In genomic region chr5:124951676-124952075, GRCh38 we compare ENCODE assay signal across 11 cellular contexts.
A peak's percentile ranks its signal among the peaks of the same experiment; 100 is the strongest.
DNase-seq lines count a peak whose midpoint lies in the region; ATAC-seq, FAIRE-seq and TF ChIP-seq lines count a peak whose summit lies in the region.
"Had no signal": no experiment of that assay in that cellular context is flagged by ENCODE, and none has a peak within 500 bp of the region (broad histone marks: within the 10 kb centered on the region; RNA-seq: fewer than 3 reads in every experiment).

No MANE protein-coding gene starts in this region.

- no peak overlapping the region for H3K9ac ChIP-seq in HepG2 (ENCODE audit: insufficient read depth, low read depth, low read length)

- peak overlapping the region in 1 of 3 donors; percentile 53 for H3K27ac Mint-ChIP-seq in CD4-positive, CD25-positive, alpha-beta regulatory T cell

- no peak for TF ChIP-seq EP300 in HepG2 (IDR thresholded peaks at IDR 0.05; ENCODE audit: low read depth in 2 of 2, low read length in 2 of 2)
- TF ChIP-seq EP300 in HepG2 (CRISPR knock-in tag; IDR thresholded peaks at IDR 0.05; ENCODE audit: borderline replicate concordance), result no peak

- H3K79me2 ChIP-seq in HepG2 (ENCODE audit: insufficient read depth, low read length), result no peaks in the 10 kb centered on the region

- TF ChIP-seq CTCF in upper lobe of right lung (IDR thresholded peaks at IDR 0.05), result no peak
- TF ChIP-seq CTCF in GM13977 (IDR thresholded peaks at IDR 0.05; ENCODE audit: extremely low read depth, insufficient read depth, missing control alignments), result no peak
- no peak for TF ChIP-seq CTCF in HepG2 (CRISPR knock-in tag; IDR thresholded peaks at IDR 0.05)

- H3K4me1 ChIP-seq in CD4-positive, CD25-positive, alpha-beta regulatory T cell (ENCODE audit: control insufficient read depth, insufficient read depth, low read length, poor library complexity, severe bottlenecking), result no peaks in the 10 kb centered on the region
- H3K4me1 ChIP-seq in upper lobe of right lung (peaks cover 5% of the 10 kb centered on the region), HepG2 (ENCODE audit: insufficient read depth, low read length) (no peaks in the 10 kb centered on the region)

- intact Hi-C loops in upper lobe of right lung (cut with DNase I), result no loop called here
- intact Hi-C loops in HepG2 (cut with micrococcal nuclease; ENCODE audit: unreplicated experiment), result loop anchor here (2.0 kb wide), 1 partner anchor 63 kb away; no protein-coding TSS in a partner anchor

- no peaks in the 10 kb centered on the region for H3K27me3 Mint-ChIP-seq in CD4-positive, CD25-positive, alpha-beta regulatory T cell

- no peak overlapping the region for H3K4me2 ChIP-seq in HepG2 (ENCODE audit: low read depth, low read length)

- BruUV-seq in HepG2 (replicated peaks; lab: Mats Ljungman, UMichigan), result no TSS peak

- 20% methylated on average over 3 of the region's 3 CpGs for WGBS in HepG2 (ENCODE audit: low lambda C conversion rate)

- H3K9me3 Mint-ChIP-seq in CD4-positive, CD25-positive, alpha-beta regulatory T cell, result peaks cover 0 to 6% (median 1%) of the 10 kb centered on the region in 7 donors

- FAIRE-seq in HepG2 (lab: Jason Lieb, UNC), result no peak

- no peaks in the 10 kb centered on the region for H3K9me3 ChIP-seq in CD4-positive, CD25-positive, alpha-beta regulatory T cell (ENCODE audit: control insufficient read depth in 2 of 2, low read length in 2 of 2)
- H3K9me3 ChIP-seq in upper lobe of right lung (no peaks in the 10 kb centered on the region), HepG2 (ENCODE audit: low read length) (no peaks in the 10 kb centered on the region)
- H3K9me3 ChIP-seq: lower lobe of right lung had no signal

- H3K4me3 ChIP-seq in CD4-positive, CD25-positive, alpha-beta regulatory T cell (ENCODE audit: low read depth, low read length), result no peak overlapping the region
- H3K4me3 ChIP-seq in upper lobe of right lung (no peak overlapping the region), HepG2 (replicated peaks in 1 of 3; ENCODE audit: insufficient read depth in 1 of 3, low read depth in 2 of 3, low read length in 3 of 3) (no peak overlapping the region)
- H3K4me3 ChIP-seq: lower lobe of right lung had no signal

- H4K20me1 ChIP-seq in HepG2 (ENCODE audit: insufficient read depth, low read length), result no peaks in the 10 kb centered on the region

- no peak for ATAC-seq in CD4-positive, CD25-positive, alpha-beta regulatory T cell (ENCODE audit: low read depth in 2 of 2)
- ATAC-seq in GM19328 (IDR thresholded peaks at IDR 0.05; ENCODE audit: unreplicated experiment) (peak; percentile 61), HG02884 (IDR thresholded peaks at IDR 0.05; ENCODE audit: unreplicated experiment) (peak; percentile 54), upper lobe of right lung (no peak), HepG2 (no peak)

- peaks cover 0 to 3% (median 0%) of the 10 kb centered on the region in 4 donors for H3K4me1 Mint-ChIP-seq in CD4-positive, CD25-positive, alpha-beta regulatory T cell

- peak in 2 of 3 donors; percentile 3 to 13 for DNase-seq in CD4-positive, CD25-positive, alpha-beta regulatory T cell
- DNase-seq in MV-4-11 (lab: John Stamatoyannopoulos, UW) (peak; percentile 87), upper lobe of right lung (no peak), ACHN (no peak), GM13977 (ENCODE audit: low spot score) (no peak), HepG2 (ENCODE audit: low spot score) (no peak)
- DNase-seq: erythroblast, lower lobe of right lung, NCI-H2081 treated with DMSO at 0.1 percent for 48 hours had no signal

- no peaks in the 10 kb centered on the region for H3K27me3 ChIP-seq in CD4-positive, CD25-positive, alpha-beta regulatory T cell (ENCODE audit: control insufficient read depth, insufficient read depth, low read length)
- no peaks in the 10 kb centered on the region for H3K27me3 ChIP-seq in upper lobe of right lung
- H3K27me3 ChIP-seq in HepG2 (ENCODE audit: control insufficient read depth in 1 of 2, insufficient read depth in 2 of 2, low read length in 2 of 2), result no peaks in the 10 kb centered on the region; a peak in 1 of 5 replicates

- H2AFZ ChIP-seq in HepG2 (ENCODE audit: low read length), result no peak overlapping the region

- H3K36me3 Mint-ChIP-seq in CD4-positive, CD25-positive, alpha-beta regulatory T cell, result no peaks in the 10 kb centered on the region

- in situ Hi-C loops in ACHN (cut with HindIII; ENCODE audit: low pct_ligation_motif_present, low pct_unique_long_range_greater_than_20kb, low sequenced_read_pairs) (no loop called here), GM13977 (cut with MboI; ENCODE audit: low pct_unique_long_range_greater_than_20kb, low sequenced_read_pairs, unreplicated experiment) (no loop called here), HepG2 (cut with HindIII; ENCODE audit: extremely low pct_ligation_motif_present, low pct_unique_long_range_greater_than_20kb) (no loop called here)

- TF ChIP-seq POLR2A in HepG2 (IDR thresholded peaks at IDR 0.05; ENCODE audit: insufficient read depth in 1 of 2, low read depth in 2 of 2, low read length in 2 of 2), result no peak

- CTCF ChIA-PET in HepG2 (lab: Yijun Ruan, JAX; ENCODE audit: low intra/inter-chr PET ratio, low total read pairs), result no interaction called here

- no peak for TF ChIP-seq RAD21 in HepG2 (CRISPR knock-in tag; IDR thresholded peaks at IDR 0.05)

- H3K27ac ChIP-seq in CD4-positive, CD25-positive, alpha-beta regulatory T cell (ENCODE audit: insufficient read depth, low read length, poor library complexity, severe bottlenecking), result no peak overlapping the region
- H3K27ac ChIP-seq in upper lobe of right lung (no peak overlapping the region), HepG2 (ENCODE audit: extremely low read length, insufficient read depth, low read length) (no peak overlapping the region)
- H3K27ac ChIP-seq: lower lobe of right lung had no signal

- POLR2A ChIA-PET in HepG2 (lab: Yijun Ruan, JAX), result no interaction called here

- peak overlapping the region in 3 of 4 donors; percentile 7 to 49 (median 26) for H3K4me3 Mint-ChIP-seq in CD4-positive, CD25-positive, alpha-beta regulatory T cell

- H3K36me3 ChIP-seq in CD4-positive, CD25-positive, alpha-beta regulatory T cell (ENCODE audit: control insufficient read depth, insufficient read depth, low read length), result no peaks in the 10 kb centered on the region
- H3K36me3 ChIP-seq in upper lobe of right lung (no peaks in the 10 kb centered on the region), HepG2 (replicated peaks in 1 of 2; ENCODE audit: control insufficient read depth in 1 of 2, insufficient read depth in 2 of 2, low read length in 2 of 2) (no peaks in the 10 kb centered on the region)
- H3K36me3 ChIP-seq: lower lobe of right lung had no signal

TF ChIP-seq in HepG2, 621 proteins besides CTCF, POLR2A, EP300 and RAD21:
- TF ChIP-seq DMAP1 (CRISPR knock-in tag; IDR thresholded peaks at IDR 0.05) (no peak), SOX13 (IDR thresholded peaks at IDR 0.05) (no peak), SOX13 (CRISPR knock-in tag; conservative IDR thresholded peaks at IDR 0.05 in 1 of 2, IDR thresholded peaks at IDR 0.05 in 1 of 2) (no peak), KDM3A (CRISPR knock-in tag; IDR thresholded peaks at IDR 0.05; ENCODE audit: low read depth) (no peak), MXI1 (IDR thresholded peaks at IDR 0.05; ENCODE audit: borderline replicate concordance, low read depth, low read length) (no peak), YEATS4 (CRISPR knock-in tag; IDR thresholded peaks at IDR 0.05; ENCODE audit: borderline replicate concordance) (no peak), KDM1A (CRISPR knock-in tag; IDR thresholded peaks at IDR 0.05) (no peak)
- TF ChIP-seq, protein P1, sequence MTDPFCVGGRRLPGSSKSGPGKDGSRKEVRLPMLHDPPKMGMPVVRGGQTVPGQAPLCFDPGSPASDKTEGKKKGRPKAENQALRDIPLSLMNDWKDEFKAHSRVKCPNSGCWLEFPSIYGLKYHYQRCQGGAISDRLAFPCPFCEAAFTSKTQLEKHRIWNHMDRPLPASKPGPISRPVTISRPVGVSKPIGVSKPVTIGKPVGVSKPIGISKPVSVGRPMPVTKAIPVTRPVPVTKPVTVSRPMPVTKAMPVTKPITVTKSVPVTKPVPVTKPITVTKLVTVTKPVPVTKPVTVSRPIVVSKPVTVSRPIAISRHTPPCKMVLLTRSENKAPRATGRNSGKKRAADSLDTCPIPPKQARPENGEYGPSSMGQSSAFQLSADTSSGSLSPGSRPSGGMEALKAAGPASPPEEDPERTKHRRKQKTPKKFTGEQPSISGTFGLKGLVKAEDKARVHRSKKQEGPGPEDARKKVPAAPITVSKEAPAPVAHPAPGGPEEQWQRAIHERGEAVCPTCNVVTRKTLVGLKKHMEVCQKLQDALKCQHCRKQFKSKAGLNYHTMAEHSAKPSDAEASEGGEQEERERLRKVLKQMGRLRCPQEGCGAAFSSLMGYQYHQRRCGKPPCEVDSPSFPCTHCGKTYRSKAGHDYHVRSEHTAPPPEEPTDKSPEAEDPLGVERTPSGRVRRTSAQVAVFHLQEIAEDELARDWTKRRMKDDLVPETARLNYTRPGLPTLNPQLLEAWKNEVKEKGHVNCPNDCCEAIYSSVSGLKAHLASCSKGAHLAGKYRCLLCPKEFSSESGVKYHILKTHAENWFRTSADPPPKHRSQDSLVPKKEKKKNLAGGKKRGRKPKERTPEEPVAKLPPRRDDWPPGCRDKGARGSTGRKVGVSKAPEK (CRISPR knock-in tag; IDR thresholded peaks at IDR 0.05; ENCODE audit: borderline replicate concordance), result no peak

Comparison
In these comparisons a context has a peak if more than half of its experiments do, and no peak if none do; other contexts are left out.
1. ATAC-seq: peak in GM19328 (single experiment) and HG02884 (single experiment); none in CD4-positive, CD25-positive, alpha-beta regulatory T cell (0 of 2), upper lobe of right lung (single experiment) and HepG2 (single experiment).
2. DNase-seq: peak in CD4-positive, CD25-positive, alpha-beta regulatory T cell (2 of 3) and MV-4-11 (single experiment); none in upper lobe of right lung (single experiment), ACHN (single experiment), GM13977 (single experiment) and HepG2 (single experiment).